ENCODE assay signal across 24 cellular contexts in the genomic region with DNA sequence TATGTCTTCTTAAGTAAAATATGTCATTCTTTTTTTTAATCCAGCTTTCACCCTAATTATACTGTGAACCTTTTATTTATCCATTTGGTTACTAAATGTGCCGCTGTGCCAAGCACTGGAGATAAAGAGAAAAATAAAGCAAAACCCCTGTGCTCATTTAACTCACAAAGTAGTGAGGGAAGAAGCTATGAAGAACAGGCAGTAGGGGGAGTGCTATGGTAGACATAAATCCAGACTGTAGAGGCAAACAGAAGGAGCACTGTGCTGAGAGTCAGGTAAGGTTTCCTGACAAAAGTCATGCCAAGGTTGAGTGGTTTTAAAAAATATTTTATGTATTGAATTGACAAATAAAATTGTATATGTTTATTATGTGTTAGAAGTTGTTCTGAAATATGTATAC.
DNase-seq lines count a peak whose midpoint lies in the region; ATAC-seq and TF ChIP-seq lines count a peak whose summit lies in the region.
"Had no signal": no experiment of that assay in that cellular context is flagged by ENCODE, and none has a peak within 500 bp of the region (broad histone marks: within the 10 kb centered on the region; RNA-seq: fewer than 3 reads in every experiment).

No MANE protein-coding gene starts in this region.

- no peaks in the 10 kb centered on the region for H3K36me3 ChIP-seq in MM.1S (replicated peaks; ENCODE audit: insufficient read depth, low read length)
- no peaks in the 10 kb centered on the region for H3K36me3 ChIP-seq in neural progenitor cell
- H3K36me3 ChIP-seq in MG63 = no peaks in the 10 kb centered on the region
- H3K36me3 ChIP-seq: uterus had no signal

- no peak overlapping the region for H3K4me2 ChIP-seq in MM.1S (ENCODE audit: low read depth, low read length)
- H3K4me2 ChIP-seq in neural progenitor cell = no peak overlapping the region

- H3K27me3 ChIP-seq in MM.1S (replicated peaks; ENCODE audit: insufficient read depth, low read length) (peaks cover 7% of the 10 kb centered on the region; the same call in 1 of the 2 replicates), neural progenitor cell (no peaks in the 10 kb centered on the region), MG63 (no peaks in the 10 kb centered on the region)
- H3K27me3 ChIP-seq: uterus had no signal

- no peaks in the 10 kb centered on the region for H3K27me3 Mint-ChIP-seq in neural progenitor cell (ENCODE audit: insufficient read depth, low read depth)
- H3K27me3 Mint-ChIP-seq: activated naive CD8-positive, alpha-beta T cell treated with anti-CD3 and anti-CD28 coated beads, Interleukin-2, amount 50 U/mL, for 24 hours; activated T-cell treated with anti-CD3 and anti-CD28 coated beads, Interleukin-2, amount 50 U/mL, for 24 hours; CD4-positive, CD25-positive, alpha-beta regulatory T cell; naive thymus-derived CD8-positive, alpha-beta T cell; T-helper 17 cell had no signal

- no peaks in the 10 kb centered on the region for H3F3A ChIP-seq in MM.1S (ENCODE audit: insufficient read depth, low read length)
- no peaks in the 10 kb centered on the region for H3F3A ChIP-seq in neural progenitor cell (ENCODE audit: low read depth)

- no peaks in the 10 kb centered on the region for H3K4me1 Mint-ChIP-seq in neural progenitor cell
- H3K4me1 Mint-ChIP-seq: activated naive CD8-positive, alpha-beta T cell treated with anti-CD3 and anti-CD28 coated beads, Interleukin-2, amount 50 U/mL, for 24 hours; CD4-positive, CD25-positive, alpha-beta regulatory T cell; naive thymus-derived CD8-positive, alpha-beta T cell; stimulated activated effector memory CD8-positive, alpha-beta T cell treated with anti-CD3 and anti-CD28 coated beads, Interleukin-12 subunit alpha, Interleukin-12 subunit beta, amount 100 ng/mL, for 72 hours; T-helper 17 cell had no signal

- in situ Hi-C loops in SK-MEL-5 (cut with HindIII; ENCODE audit: low pct_unique_long_range_greater_than_20kb, low sequenced_read_pairs) = no loop called here

- no peak overlapping the region for H3K27ac Mint-ChIP-seq in neural progenitor cell
- H3K27ac Mint-ChIP-seq: activated naive CD8-positive, alpha-beta T cell treated with anti-CD3 and anti-CD28 coated beads, Interleukin-2, amount 50 U/mL, for 24 hours; activated T-cell treated with anti-CD3 and anti-CD28 coated beads, Interleukin-2, amount 50 U/mL, for 24 hours; CD4-positive, CD25-positive, alpha-beta regulatory T cell; naive thymus-derived CD8-positive, alpha-beta T cell; stimulated activated effector memory CD8-positive, alpha-beta T cell treated with anti-CD3 and anti-CD28 coated beads, Interleukin-12 subunit alpha, Interleukin-12 subunit beta, amount 100 ng/mL, for 72 hours; T-helper 17 cell had no signal

- H3K9me3 Mint-ChIP-seq in neural progenitor cell = no peaks in the 10 kb centered on the region

- H3K9me3 ChIP-seq in MM.1S (replicated peaks; ENCODE audit: insufficient read depth, low read length) = no peaks in the 10 kb centered on the region
- H3K9me3 ChIP-seq in neural progenitor cell (ENCODE audit: low read depth) = no peaks in the 10 kb centered on the region
- H3K9me3 ChIP-seq in MG63 = no peaks in the 10 kb centered on the region
- H3K9me3 ChIP-seq: uterus had no signal

- H2AFZ ChIP-seq in MM.1S (ENCODE audit: low read length) (no peak overlapping the region), neural progenitor cell (replicated peaks) (peak overlapping the region; percentile 39)

- H3K9ac ChIP-seq in MM.1S (ENCODE audit: low read length) (no peak overlapping the region), neural progenitor cell (no peak overlapping the region)

- H3K79me2 ChIP-seq in MM.1S (ENCODE audit: low read length) (no peaks in the 10 kb centered on the region), neural progenitor cell (ENCODE audit: low read depth) (no peaks in the 10 kb centered on the region)

- H3K9me2 ChIP-seq in MM.1S (replicated peaks; ENCODE audit: insufficient read depth, low read length) = no peaks in the 10 kb centered on the region

- peak; percentile 21 for DNase-seq in MM.1S
- DNase-seq in SK-MEL-5 (ENCODE audit: low read depth, low spot score) = peak; percentile 37
- no peak for DNase-seq in neural progenitor cell (ENCODE audit: low spot score)
- DNase-seq in MG63 = no peak
- no peak for DNase-seq in NCI-H146 (lab: John Stamatoyannopoulos, UW)
- DNase-seq: activated CD4-positive, alpha-beta T cell treated with anti-CD3 and anti-CD28 coated beads for 4 hours; activated gamma-delta T cell treated with Interleukin-2 at 50 U/mL for 16 hours; activated naive CD8-positive, alpha-beta T cell treated with anti-CD3 and anti-CD28 coated beads, Interleukin-2, amount 50 U/mL, for 24 hours; activated T-cell treated with anti-CD3 and anti-CD28 coated beads, Interleukin-2, amount 50 U/mL, for 24 hours; CD4-positive, CD25-positive, alpha-beta regulatory T cell; DMS153; effector CD8-positive, alpha-beta T cell; foreskin melanocyte; H7; naive thymus-derived CD8-positive, alpha-beta T cell; NCI-H1436 treated with DMSO at 0.1 percent for 48 hours; T-helper 17 cell; uterus had no signal

- H3K4me1 ChIP-seq in MM.1S (ENCODE audit: low read length) (no peaks in the 10 kb centered on the region), neural progenitor cell (no peaks in the 10 kb centered on the region)
- H3K4me1 ChIP-seq: uterus had no signal

- H3K27ac ChIP-seq in MM.1S (ENCODE audit: low read length) (no peak overlapping the region), neural progenitor cell (no peak overlapping the region)
- H3K27ac ChIP-seq: SK-N-MC, uterus had no signal

- no peaks in the 10 kb centered on the region for H4K20me1 ChIP-seq in MM.1S (ENCODE audit: insufficient read depth, low read length)
- H4K20me1 ChIP-seq in neural progenitor cell (ENCODE audit: low read depth) = no peaks in the 10 kb centered on the region

- no peak overlapping the region for H3K4me3 Mint-ChIP-seq in neural progenitor cell
- H3K4me3 Mint-ChIP-seq: activated naive CD8-positive, alpha-beta T cell treated with anti-CD3 and anti-CD28 coated beads, Interleukin-2, amount 50 U/mL, for 24 hours; activated T-cell treated with anti-CD3 and anti-CD28 coated beads, Interleukin-2, amount 50 U/mL, for 24 hours; CD4-positive, CD25-positive, alpha-beta regulatory T cell; naive thymus-derived CD8-positive, alpha-beta T cell; stimulated activated effector memory CD8-positive, alpha-beta T cell treated with anti-CD3 and anti-CD28 coated beads, Interleukin-12 subunit alpha, Interleukin-12 subunit beta, amount 100 ng/mL, for 72 hours; T-helper 17 cell had no signal

- ATAC-seq in GM18867 (IDR thresholded peaks at IDR 0.05; ENCODE audit: unreplicated experiment) (peak; percentile 54), HG02840 (IDR thresholded peaks at IDR 0.05; ENCODE audit: low FRiP score, unreplicated experiment) (no peak)
- ATAC-seq: activated naive CD8-positive, alpha-beta T cell treated with anti-CD3 and anti-CD28 coated beads, Interleukin-2, amount 50 U/mL, for 24 hours; esophagus mucosa; left lobe of liver; naive thymus-derived CD8-positive, alpha-beta T cell; stimulated activated effector memory CD8-positive, alpha-beta T cell treated with anti-CD3 and anti-CD28 coated beads, Interleukin-12 subunit alpha, Interleukin-12 subunit beta, amount 100 ng/mL, for 72 hours; T-helper 17 cell had no signal

- H3K4me3 ChIP-seq in MM.1S (ENCODE audit: low read length) = no peak overlapping the region
- H3K4me3 ChIP-seq in neural progenitor cell = no peak overlapping the region
- H3K4me3 ChIP-seq in MG63 = no peak overlapping the region
- H3K4me3 ChIP-seq: SK-N-MC, uterus had no signal

- H3K36me3 Mint-ChIP-seq in neural progenitor cell = no peaks in the 10 kb centered on the region
- H3K36me3 Mint-ChIP-seq: CD4-positive, CD25-positive, alpha-beta regulatory T cell; naive thymus-derived CD8-positive, alpha-beta T cell; stimulated activated effector memory CD8-positive, alpha-beta T cell treated with anti-CD3 and anti-CD28 coated beads, Interleukin-12 subunit alpha, Interleukin-12 subunit beta, amount 100 ng/mL, for 72 hours had no signal

- TF ChIP-seq CTCF in MM.1S (IDR thresholded peaks at IDR 0.05; ENCODE audit: low read length) (peak; percentile 35), neural progenitor cell (IDR thresholded peaks at IDR 0.05) (peak; percentile 21)

Comparison
In these comparisons a context has a peak if more than half of its experiments do, and no peak if none do; other contexts are left out.
1. DNase-seq: peak in MM.1S (single experiment) and SK-MEL-5 (single experiment); none in neural progenitor cell (single experiment), MG63 (single experiment) and NCI-H146 (single experiment).